In the genomic region with DNA sequence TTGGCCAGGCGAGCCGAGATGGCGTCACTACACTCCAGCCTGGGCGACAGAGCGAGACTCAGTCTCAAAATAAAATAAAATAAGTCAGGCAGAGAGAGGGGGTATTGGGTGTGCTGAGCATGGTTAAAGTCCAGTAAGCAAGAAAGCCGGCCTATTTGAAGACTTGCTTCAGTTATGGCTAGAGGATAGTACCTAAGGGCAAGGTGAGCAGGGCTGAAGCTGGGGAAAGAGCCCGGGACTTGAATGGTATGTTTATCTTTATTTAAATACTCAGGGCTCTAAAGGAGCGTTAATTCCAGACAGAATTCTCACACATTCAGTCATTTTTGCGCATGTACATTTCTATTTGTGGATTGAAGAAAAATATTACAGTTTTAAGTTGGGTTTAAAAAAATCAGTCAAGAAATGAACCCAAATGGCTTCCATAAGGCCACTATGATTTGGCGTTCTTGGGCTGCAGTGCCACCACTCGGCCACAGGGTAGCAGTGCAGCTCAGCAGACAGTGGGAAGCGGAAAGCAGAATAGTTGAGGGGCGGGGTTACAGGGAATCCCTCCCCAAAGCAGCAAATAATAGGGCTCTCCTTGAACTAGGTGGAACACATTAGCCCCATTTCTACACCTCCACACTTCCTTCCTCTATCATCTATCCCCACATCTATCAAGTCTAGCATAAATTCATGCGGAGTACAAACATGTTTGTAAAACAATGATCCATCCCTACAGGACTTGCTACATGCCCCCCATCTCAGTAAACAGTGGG, we compare ENCODE assay signal across 8 cellular contexts. TPM values are rescaled to one million over a fixed set of nuclear protein-coding genes. Genes with fewer than 3 reads are reported as not detected.
DNase-seq lines count a peak whose midpoint lies in the region; ATAC-seq and TF ChIP-seq lines count a peak whose summit lies in the region.

No MANE protein-coding gene starts in this region.

- H3K4me3 ChIP-seq in ascending aorta: no peak overlapping the region
- no peak overlapping the region for H3K4me3 ChIP-seq in right cardiac atrium (ENCODE audit: low read length)

- H3K27me3 ChIP-seq in ascending aorta: no peaks in the 10 kb centered on the region
- no peaks in the 10 kb centered on the region for H3K27me3 ChIP-seq in right cardiac atrium (ENCODE audit: control insufficient read depth, insufficient read depth)

- no peaks in the 10 kb centered on the region for H3K9me3 Mint-ChIP-seq in T-helper 2 cell treated with Interferon-gamma antibody and Interleukin-4, amounts not matched to agents 5 μg/mL and 100 μg/mL, for 36 hours

- H3K4me1 Mint-ChIP-seq in T-helper 2 cell treated with Interferon-gamma antibody and Interleukin-4, amounts not matched to agents 5 μg/mL and 100 μg/mL, for 36 hours (ENCODE audit: low read depth): peaks cover 4% of the 10 kb centered on the region

- peaks cover 8% of the 10 kb centered on the region for H3K27me3 Mint-ChIP-seq in T-helper 2 cell treated with Interferon-gamma antibody and Interleukin-4, amounts not matched to agents 5 μg/mL and 100 μg/mL, for 36 hours (ENCODE audit: low read depth)

- intact Hi-C loops in ascending aorta (cut with DNase I) (loop anchor here (1.0 to 10.0 kb wide), 3 partner anchors 85 to 246 kb away; a partner anchor contains a TSS), right cardiac atrium (cut with DNase I) (loop anchor here in 3 of 4 donors (2.0 to 10.0 kb wide), 5 partner anchors 85 to 248 kb away; a partner anchor contains a TSS), sciatic nerve (cut with DNase I) (loop anchor here (10.0 kb wide), 1 partner anchor 248 kb away; no protein-coding TSS in a partner anchor)

- no peak overlapping the region for H3K4me3 Mint-ChIP-seq in T-helper 2 cell treated with Interferon-gamma antibody and Interleukin-4, amounts not matched to agents 5 μg/mL and 100 μg/mL, for 36 hours

- no peaks in the 10 kb centered on the region for H3K36me3 Mint-ChIP-seq in T-helper 2 cell treated with Interferon-gamma antibody and Interleukin-4, amounts not matched to agents 5 μg/mL and 100 μg/mL, for 36 hours (ENCODE audit: low read depth)

- H3K36me3 ChIP-seq in ascending aorta: no peaks in the 10 kb centered on the region

- ATAC-seq in HG02870 (IDR thresholded peaks at IDR 0.05; ENCODE audit: unreplicated experiment) (peak; percentile 99), right cardiac atrium (peak; percentile 92 to 97), sciatic nerve (peak; percentile 94)

- peak; percentile 86 to 98 (median 98) for TF ChIP-seq CTCF in ascending aorta (IDR thresholded peaks at IDR 0.05)

- H3K9me3 ChIP-seq in ascending aorta (no peaks in the 10 kb centered on the region), right cardiac atrium (ENCODE audit: control insufficient read depth, low read length) (no peaks in the 10 kb centered on the region)

- WGBS in right cardiac atrium: 48% methylated on average over 14 of the region's 14 CpGs

- H3K27ac Mint-ChIP-seq in T-helper 2 cell treated with Interferon-gamma antibody and Interleukin-4, amounts not matched to agents 5 μg/mL and 100 μg/mL, for 36 hours: no peak overlapping the region

- H3K4me1 ChIP-seq in ascending aorta (no peaks in the 10 kb centered on the region), right cardiac atrium (ENCODE audit: control insufficient read depth, insufficient read depth, low read length) (no peaks in the 10 kb centered on the region)

- DNase-seq in SIG-M5 treated with dmso at 0.1 percent for 504 hours (lab: John Stamatoyannopoulos, UW; ENCODE audit: unreplicated experiment) (peak; percentile 71), SIG-M5 (lab: John Stamatoyannopoulos, UW) (no peak), NCI-H1436 treated with DMSO at 0.1 percent for 48 hours (lab: John Stamatoyannopoulos, UW) (peak; percentile 48), ascending aorta (ENCODE audit: low spot score in 2 of 2) (peak; percentile 12 to 90), right cardiac atrium (peak; percentile 82 to 90 (median 90)), sciatic nerve (ENCODE audit: low spot score) (peak; percentile 91)
- DNase-seq in T-helper 2 cell treated with Interferon-gamma antibody and Interleukin-4, amounts not matched to agents 5 μg/mL and 100 μg/mL, for 36 hours (ENCODE audit: low spot score): peak; percentile 64

- H3K27ac ChIP-seq in ascending aorta (no peak overlapping the region), right cardiac atrium (ENCODE audit: low read length) (no peak overlapping the region)

RNA-seq across cellular contexts. Expression of a gene that starts 37.2 kb away (rescaled TPM):
- total RNA-seq in ascending aorta (110 TPM), right cardiac atrium (100 to 1,000 TPM in 2 of 4 donors, 10 to 100 TPM in 2; 81.6 to 123 (median 98.1) TPM), sciatic nerve (155 TPM)
- 46.7 TPM for polyA plus RNA-seq in right cardiac atrium

RNA-seq across cellular contexts. Expression of a gene that starts 46.4 kb away (rescaled TPM):
- total RNA-seq in ascending aorta: not detected
- 10 to 100 TPM; 12.9 to 20.2 (median 14.9) TPM for total RNA-seq in right cardiac atrium
- 2.4 TPM for polyA plus RNA-seq in right cardiac atrium
- total RNA-seq in sciatic nerve: 15.3 TPM

Comparison
In these comparisons a context has a peak if more than half of its experiments do, and no peak if none do; other contexts are left out.
1. RNA of a gene that starts 46.4 kb away (total RNA-seq): 12.9 to 20.2 TPM in right cardiac atrium and 15.3 TPM in sciatic nerve (single experiment); not detected in ascending aorta (single experiment); every median in the first group is over 10 times any median in the second.
2. Peak in every context shown above with its lines, with median percentiles within 50 percentile points of each other: ATAC-seq.